19 cellular contexts compared by ENCODE assay signal in genomic region chr17:28169621-28170349, GRCh38.
"Had no signal": no experiment of that assay in that cellular context is flagged by ENCODE, and none has a peak within 500 bp of the region (broad histone marks: within the 10 kb centered on the region; RNA-seq: fewer than 3 reads in every experiment).

No MANE protein-coding gene starts in this region.

- H3K4me3 ChIP-seq: stomach, thoracic aorta had no signal

- H3K9me3 ChIP-seq: neutrophil, stomach, thoracic aorta had no signal

- DNase-seq: activated CD4-positive, alpha-beta T cell treated with anti-CD3 and anti-CD28 coated beads, Interleukin-2, amount 10 ng/mL, durations not matched to agents 24 days and 14 days; activated CD4-positive, CD25-positive, alpha-beta regulatory T cell; activated CD8-positive, alpha-beta memory T cell treated with anti-CD3 and anti-CD28 coated beads, Interleukin-2, amount 50 U/mL, for 48 hours; activated CD8-positive, alpha-beta T cell treated with anti-CD3 and anti-CD28 coated beads, Interleukin-2, amount 10 ng/mL, durations not matched to agents 7 days and 5 days; activated naive CD4-positive, alpha-beta T cell; aorta; cortex of kidney; effector CD4-positive, alpha-beta T cell; hippocampal formation; kidney glomerular epithelial cell; left ventricle myocardium superior; naive thymus-derived CD8-positive, alpha-beta T cell; retina; stimulated activated CD4-positive, alpha-beta T cell treated with anti-CD3 and anti-CD28 coated beads, Interleukin-12 subunit alpha, Interleukin-12 subunit beta, amount 100 ng/mL, for 4 hours; stimulated activated CD4-positive, alpha-beta T cell treated with anti-CD3 and anti-CD28 coated beads, Interleukin-2, amount 100 ng/mL, for 24 hours; stomach had no signal

- H3K27me3 Mint-ChIP-seq: activated CD4-positive, alpha-beta T cell treated with anti-CD3 and anti-CD28 coated beads, Interleukin-2, amount 10 ng/mL, durations not matched to agents 24 days and 14 days; memory B cell; naive thymus-derived CD8-positive, alpha-beta T cell had no signal

- H3K27me3 ChIP-seq: neutrophil, stomach had no signal

- H3K9me3 Mint-ChIP-seq: activated CD4-positive, alpha-beta T cell treated with anti-CD3 and anti-CD28 coated beads, Interleukin-2, amount 10 ng/mL, durations not matched to agents 24 days and 14 days; memory B cell; naive thymus-derived CD8-positive, alpha-beta T cell had no signal

- ATAC-seq: activated CD8-positive, alpha-beta T cell treated with anti-CD3 and anti-CD28 coated beads, Interleukin-2, amount 10 ng/mL, durations not matched to agents 7 days and 5 days; left ventricle myocardium superior; naive thymus-derived CD8-positive, alpha-beta T cell had no signal

- H3K27ac ChIP-seq: neutrophil, stomach, thoracic aorta had no signal

- H3K4me1 ChIP-seq: stomach had no signal

- H3K27ac Mint-ChIP-seq: activated CD4-positive, alpha-beta T cell treated with anti-CD3 and anti-CD28 coated beads, Interleukin-2, amount 10 ng/mL, durations not matched to agents 24 days and 14 days; activated CD8-positive, alpha-beta T cell treated with anti-CD3 and anti-CD28 coated beads, Interleukin-2, amount 10 ng/mL, durations not matched to agents 7 days and 5 days; memory B cell had no signal

- H3K4me3 Mint-ChIP-seq: activated CD4-positive, alpha-beta T cell treated with anti-CD3 and anti-CD28 coated beads, Interleukin-2, amount 10 ng/mL, durations not matched to agents 24 days and 14 days; activated CD8-positive, alpha-beta T cell treated with anti-CD3 and anti-CD28 coated beads, Interleukin-2, amount 10 ng/mL, durations not matched to agents 7 days and 5 days; memory B cell; naive thymus-derived CD8-positive, alpha-beta T cell had no signal
